ENCODE assay signal across 10 cellular contexts in the genomic region with DNA sequence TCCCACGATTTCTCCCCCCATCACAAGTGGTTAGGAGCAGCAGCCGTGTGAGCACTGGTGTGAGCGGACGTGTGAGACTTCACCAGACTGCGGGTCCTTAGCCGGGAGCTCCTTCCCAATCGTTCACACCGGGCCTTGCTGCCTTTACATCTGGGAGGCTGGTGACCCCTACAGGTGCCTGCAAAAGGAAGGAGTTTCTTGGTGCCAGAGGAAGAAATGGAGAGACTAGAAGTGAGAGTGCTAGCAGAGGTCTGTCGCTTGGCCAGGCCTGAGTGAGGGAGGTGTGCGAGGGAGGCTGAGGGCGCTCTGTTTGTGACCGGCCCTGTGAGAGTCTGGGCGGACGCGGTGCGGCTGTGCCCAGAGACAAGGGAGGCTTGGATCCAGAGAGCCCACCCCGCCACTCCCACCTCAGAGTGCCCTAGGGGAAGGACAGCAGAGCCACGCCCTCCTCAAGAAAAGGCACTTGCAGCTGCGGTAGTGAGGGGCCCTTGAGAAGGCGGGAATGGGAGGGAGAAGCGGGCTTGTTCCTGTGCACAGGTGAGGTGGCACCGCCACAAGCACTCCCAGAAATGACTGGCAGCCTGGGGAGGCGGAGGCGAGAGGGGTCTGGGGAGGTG. TPM values are rescaled to one million over a fixed set of nuclear protein-coding genes. Genes with fewer than 3 reads are reported as not detected.
DNase-seq lines count a peak whose midpoint lies in the region; ATAC-seq and TF ChIP-seq lines count a peak whose summit lies in the region.
"Had no signal": no experiment of that assay in that cellular context is flagged by ENCODE, and none has a peak within 500 bp of the region (broad histone marks: within the 10 kb centered on the region; RNA-seq: fewer than 3 reads in every experiment).

No MANE protein-coding gene starts in this region.

- H3K79me2 ChIP-seq in mesendoderm (ENCODE audit: control insufficient read depth, insufficient read depth, low read length), result no peaks in the 10 kb centered on the region

- no peaks in the 10 kb centered on the region for H3K36me3 ChIP-seq in CD4-positive, alpha-beta memory T cell (ENCODE audit: insufficient read depth, low read length)
- H3K36me3 ChIP-seq in mesendoderm (ENCODE audit: control insufficient read depth, insufficient read depth, low read length), result no peaks in the 10 kb centered on the region

- H3K4me1 ChIP-seq in CD4-positive, alpha-beta memory T cell (ENCODE audit: insufficient read depth, low read length), result peaks cover 15% of the 10 kb centered on the region
- peaks cover 3% of the 10 kb centered on the region for H3K4me1 ChIP-seq in mesendoderm (ENCODE audit: control insufficient read depth, low read depth, low read length)

- H2BK15ac ChIP-seq in mesendoderm (replicated peaks; ENCODE audit: low read depth), result no peak overlapping the region

- no peaks in the 10 kb centered on the region for H3K36me3 Mint-ChIP-seq in CD4-positive, alpha-beta memory T cell
- H3K36me3 Mint-ChIP-seq in central memory CD8-positive, alpha-beta T cell (ENCODE audit: insufficient read depth), result peaks cover 3% of the 10 kb centered on the region
- H3K36me3 Mint-ChIP-seq: memory B cell had no signal

- H3K27me3 Mint-ChIP-seq in CD4-positive, alpha-beta memory T cell, result no peaks in the 10 kb centered on the region
- no peaks in the 10 kb centered on the region for H3K27me3 Mint-ChIP-seq in central memory CD8-positive, alpha-beta T cell

- H3K79me1 ChIP-seq in mesendoderm (ENCODE audit: low read length), result no peaks in the 10 kb centered on the region

- POLR2A ChIA-PET in CD4-positive, alpha-beta memory T cell (lab: Charles Lee; ENCODE audit: partially characterized antibody), result interaction anchor here (1.4 kb wide), 1 partner anchor 10 kb away, joined by 5 read pairs; the partner anchor contains the start of gene ARMC2

- H3K4me3 ChIP-seq in CD4-positive, alpha-beta memory T cell (ENCODE audit: low read length in 2 of 2), result no peak overlapping the region
- H3K4me3 ChIP-seq in LNCaP clone FGC (ENCODE audit: low read depth, low read length) (no peak overlapping the region), mesendoderm (ENCODE audit: low read length) (no peak overlapping the region)

- peak overlapping the region in 1 of 8 donors; percentile 13 for H3K4me3 Mint-ChIP-seq in CD4-positive, alpha-beta memory T cell
- H3K4me3 Mint-ChIP-seq in central memory CD8-positive, alpha-beta T cell, result peak overlapping the region; percentile 57
- H3K4me3 Mint-ChIP-seq: memory B cell had no signal

- no peak overlapping the region for H3K23ac ChIP-seq in mesendoderm (ENCODE audit: low read length)

- no peak for ATAC-seq in central memory CD8-positive, alpha-beta T cell (replicated peaks; ENCODE audit: extremely low read depth, poor library complexity, severe bottlenecking)
- no peak for ATAC-seq in GM18870 (IDR thresholded peaks at IDR 0.05; ENCODE audit: unreplicated experiment)
- no peak for ATAC-seq in GM18867 (IDR thresholded peaks at IDR 0.05; ENCODE audit: unreplicated experiment)
- ATAC-seq in GM18858 (IDR thresholded peaks at IDR 0.05; ENCODE audit: unreplicated experiment), result no peak

- peak overlapping the region in 5 of 7 donors; percentile 13 to 80 (median 26) for H3K27ac Mint-ChIP-seq in CD4-positive, alpha-beta memory T cell
- peak overlapping the region; percentile 77 for H3K27ac Mint-ChIP-seq in central memory CD8-positive, alpha-beta T cell (ENCODE audit: low read depth)
- H3K27ac Mint-ChIP-seq: memory B cell had no signal

- no peaks in the 10 kb centered on the region for H3K27me3 ChIP-seq in CD4-positive, alpha-beta memory T cell (ENCODE audit: insufficient read depth, low read length)
- no peaks in the 10 kb centered on the region for H3K27me3 ChIP-seq in mesendoderm (ENCODE audit: insufficient read depth, low read length, poor library complexity)

- peaks cover 13 to 26% (median 19%) of the 10 kb centered on the region in 4 donors for H3K4me1 Mint-ChIP-seq in CD4-positive, alpha-beta memory T cell
- peaks cover 37% of the 10 kb centered on the region for H3K4me1 Mint-ChIP-seq in central memory CD8-positive, alpha-beta T cell

- no peak overlapping the region for H3K4ac ChIP-seq in mesendoderm (ENCODE audit: low read depth, low read length)

- DNase-seq in CD4-positive, alpha-beta memory T cell, result no peak
- no peak for DNase-seq in LNCaP clone FGC (ENCODE audit: low read depth)
- no peak for DNase-seq in central memory CD8-positive, alpha-beta T cell (ENCODE audit: low spot score in 2 of 2)
- peak; percentile 91 for DNase-seq in mesendoderm
- no peak for DNase-seq in activated naive CD4-positive, alpha-beta T cell treated with anti-CD3 and anti-CD28 coated beads, Interleukin-2, amount 50 U/mL, for 16 hours
- DNase-seq: NCI-H774 had no signal

- no peak overlapping the region for H2BK5ac ChIP-seq in mesendoderm (ENCODE audit: low read length)

- peak; percentile 40 for TF ChIP-seq CTCF in LNCaP clone FGC (IDR thresholded peaks at IDR 0.05; ENCODE audit: control insufficient read depth, extremely low read depth, insufficient read depth)

- H3K9me3 ChIP-seq in CD4-positive, alpha-beta memory T cell (ENCODE audit: control insufficient read depth in 1 of 2, low read length in 2 of 2), result no peaks in the 10 kb centered on the region

- peak overlapping the region; percentile 75 for H3K56ac ChIP-seq in mesendoderm (ENCODE audit: low read length)

- no peak overlapping the region for H2AK5ac ChIP-seq in mesendoderm (ENCODE audit: low read length)

- no CpG with 5 or more reads among the region's 24 CpGs for WGBS in mesendoderm (ENCODE audit: extremely low coverage, insufficient coverage, low lambda C conversion rate)

- H4K8ac ChIP-seq in mesendoderm (ENCODE audit: low read depth, low read length), result no peak overlapping the region

- CTCF ChIA-PET in CD4-positive, alpha-beta memory T cell (lab: Charles Lee; ENCODE audit: partially characterized antibody), result interaction anchor here (0.5 to 5.5 kb wide), 8 partner anchors 10 to 1403 kb away, joined by 3 to 40 read pairs (median 4); partner anchors contain the start of gene ARMC2

- H3K18ac ChIP-seq in mesendoderm (ENCODE audit: low read length), result no peak overlapping the region

- no peak overlapping the region for H3K27ac ChIP-seq in CD4-positive, alpha-beta memory T cell (ENCODE audit: low read depth, low read length)
- no peak overlapping the region for H3K27ac ChIP-seq in mesendoderm (ENCODE audit: low read depth, low read length)

- intact Hi-C loops in CD4-positive, alpha-beta memory T cell (cut with micrococcal nuclease), result loop anchor here (5.0 kb wide), 1 partner anchor 41 kb away; no protein-coding TSS in a partner anchor

- H3K9me3 Mint-ChIP-seq in CD4-positive, alpha-beta memory T cell, result no peaks in the 10 kb centered on the region
- no peaks in the 10 kb centered on the region for H3K9me3 Mint-ChIP-seq in central memory CD8-positive, alpha-beta T cell
- H3K9me3 Mint-ChIP-seq: memory B cell had no signal

- peak overlapping the region; percentile 18 for H3K9ac ChIP-seq in mesendoderm (ENCODE audit: low read length)

- no peak overlapping the region for H2BK120ac ChIP-seq in mesendoderm (ENCODE audit: low read depth, low read length)

- H3K4me2 ChIP-seq in mesendoderm (ENCODE audit: low read length), result peak overlapping the region; percentile 64

- H4K5ac ChIP-seq in mesendoderm (ENCODE audit: low read length), result no peak overlapping the region

RNA-seq across cellular contexts. Expression of gene ARMC2, which starts 10.0 kb away (rescaled TPM):
- total RNA-seq in CD4-positive, alpha-beta memory T cell, result 10 to 100 TPM; 10.7 to 11.2 TPM
- polyA plus RNA-seq in CD4-positive, alpha-beta memory T cell, result 1 to 10 TPM; 3.2 to 3.3 TPM
- 1.9 TPM for polyA plus RNA-seq in mesendoderm (2013, experiment 1 of 2)
- polyA plus RNA-seq in mesendoderm (2013, experiment 2 of 2), result 2.0 TPM
